In the genomic region with DNA sequence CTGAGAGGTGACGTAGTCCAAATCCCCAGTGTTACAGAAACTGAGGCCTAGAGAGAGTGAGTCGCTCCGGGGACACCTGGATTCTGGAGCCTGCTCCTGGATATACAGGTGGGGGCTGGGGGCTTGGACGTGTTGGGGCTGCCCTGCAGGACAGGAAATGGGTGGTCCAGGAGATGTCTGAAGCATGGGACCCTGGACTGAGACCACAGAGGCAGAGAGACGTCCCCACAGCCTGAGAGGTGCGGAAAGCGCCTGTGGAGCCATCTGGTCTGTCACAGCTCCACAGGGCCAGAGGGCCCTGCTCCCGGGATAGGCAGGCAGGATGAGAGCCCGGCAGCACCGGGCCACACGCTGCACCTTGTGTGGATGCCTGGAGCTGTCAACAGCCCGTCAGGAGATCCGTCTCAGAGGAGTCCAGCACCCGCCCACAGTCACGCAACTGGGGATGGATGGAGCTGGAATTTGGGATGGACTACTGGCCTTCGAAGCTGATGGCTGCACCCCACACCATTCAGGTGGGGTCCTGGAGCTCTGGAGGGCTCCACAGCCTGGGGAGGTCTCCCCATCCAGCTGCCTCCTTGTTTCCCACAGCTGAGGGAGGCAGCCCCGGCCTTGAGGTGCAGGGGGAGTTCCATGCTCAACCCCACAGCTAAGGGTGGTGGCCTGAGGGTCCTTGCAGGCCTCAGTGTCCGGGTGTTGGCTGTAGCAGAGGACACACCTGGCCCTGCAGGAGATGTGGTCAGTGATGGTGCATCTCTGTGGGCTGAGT, we compare ENCODE assay signal across 19 cellular contexts.
A peak's percentile ranks its signal among the peaks of the same experiment; 100 is the strongest.
DNase-seq lines count a peak whose midpoint lies in the region; ATAC-seq and TF ChIP-seq lines count a peak whose summit lies in the region.
"Had no signal": no experiment of that assay in that cellular context is flagged by ENCODE, and none has a peak within 500 bp of the region (broad histone marks: within the 10 kb centered on the region; RNA-seq: fewer than 3 reads in every experiment).

No MANE protein-coding gene starts in this region.

- H3K36me3 ChIP-seq in osteoblast (ENCODE audit: insufficient read depth, low read length) (no peaks in the 10 kb centered on the region), aorta (ENCODE audit: control insufficient read depth in 1 of 2, insufficient read depth in 2 of 2, low read length in 1 of 2) (no peaks in the 10 kb centered on the region)

- H3K79me2 ChIP-seq in osteoblast (ENCODE audit: insufficient read depth, low read length) = no peaks in the 10 kb centered on the region

- 92 to 95% methylated on average over 18 of the region's 18 CpGs for WGBS in aorta, 2 donors

- no peaks in the 10 kb centered on the region for H3K4me1 ChIP-seq in osteoblast (ENCODE audit: insufficient read depth, low read length)
- no peaks in the 10 kb centered on the region for H3K4me1 ChIP-seq in aorta (ENCODE audit: control insufficient read depth in 1 of 2, insufficient read depth in 2 of 2, low read length in 2 of 2)

- H3K4me1 Mint-ChIP-seq in natural killer cell = no peaks in the 10 kb centered on the region
- peaks cover 0 to 3% of the 10 kb centered on the region in 2 donors for H3K4me1 Mint-ChIP-seq in natural killer cell treated with Interleukin-12 subunit alpha and Interleukin-12 subunit beta and Interleukin-15 and Interleukin-18, amount 100 ng/mL, for 72 hours (ENCODE audit: low read depth in 2 of 2)
- no peaks in the 10 kb centered on the region for H3K4me1 Mint-ChIP-seq in activated CD8-positive, alpha-beta T cell treated with anti-CD3 and anti-CD28 coated beads for 36 hours (ENCODE audit: low read depth)
- H3K4me1 Mint-ChIP-seq: B cell had no signal

- TF ChIP-seq CTCF in natural killer cell (IDR thresholded peaks at IDR 0.05) (no peak), osteoblast (IDR thresholded peaks at IDR 0.05; ENCODE audit: extremely low read depth, low read depth, low read length) (no peak)
- no peak for TF ChIP-seq CTCF in activated CD8-positive, alpha-beta T cell treated with anti-CD3 and anti-CD28 coated beads for 36 hours (IDR thresholded peaks at IDR 0.05)

- H3K27ac ChIP-seq in osteoblast (ENCODE audit: low read depth, low read length) (no peak overlapping the region), aorta (ENCODE audit: low read depth in 1 of 2, low read length in 2 of 2) (no peak overlapping the region)

- CTCF ChIA-PET in activated CD8-positive, alpha-beta T cell treated with anti-CD3 and anti-CD28 coated beads for 36 hours (lab: Charles Lee) = no interaction called here

- no peak overlapping the region for H3K4me3 Mint-ChIP-seq in natural killer cell
- no peak overlapping the region for H3K4me3 Mint-ChIP-seq in natural killer cell treated with Interleukin-12 subunit alpha and Interleukin-12 subunit beta and Interleukin-15 and Interleukin-18, amount 100 ng/mL, for 72 hours
- H3K4me3 Mint-ChIP-seq in activated CD8-positive, alpha-beta T cell treated with anti-CD3 and anti-CD28 coated beads for 36 hours = no peak overlapping the region
- H3K4me3 Mint-ChIP-seq: B cell; CD4-positive, alpha-beta T cell had no signal

- no peaks in the 10 kb centered on the region for H3K9me3 Mint-ChIP-seq in natural killer cell
- no peaks in the 10 kb centered on the region for H3K9me3 Mint-ChIP-seq in natural killer cell treated with Interleukin-12 subunit alpha and Interleukin-12 subunit beta and Interleukin-15 and Interleukin-18, amount 100 ng/mL, for 72 hours
- no peaks in the 10 kb centered on the region for H3K9me3 Mint-ChIP-seq in activated CD8-positive, alpha-beta T cell treated with anti-CD3 and anti-CD28 coated beads for 36 hours
- H3K9me3 Mint-ChIP-seq: CD4-positive, alpha-beta T cell had no signal

- H3K9me3 ChIP-seq in osteoblast (ENCODE audit: low read depth, low read length) (no peaks in the 10 kb centered on the region), aorta (ENCODE audit: control insufficient read depth, low read length) (no peaks in the 10 kb centered on the region)

- H3K27me3 ChIP-seq in osteoblast (ENCODE audit: insufficient read depth, low read length) (no peaks in the 10 kb centered on the region), aorta (ENCODE audit: control insufficient read depth in 1 of 2, insufficient read depth in 2 of 2, low read length in 1 of 2) (no peaks in the 10 kb centered on the region)

- no peak overlapping the region for H3K27ac Mint-ChIP-seq in natural killer cell
- H3K27ac Mint-ChIP-seq in natural killer cell treated with Interleukin-12 subunit alpha and Interleukin-12 subunit beta and Interleukin-15 and Interleukin-18, amount 100 ng/mL, for 72 hours = no peak overlapping the region
- no peak overlapping the region for H3K27ac Mint-ChIP-seq in activated CD8-positive, alpha-beta T cell treated with anti-CD3 and anti-CD28 coated beads for 36 hours
- H3K27ac Mint-ChIP-seq: B cell; CD4-positive, alpha-beta T cell had no signal

- no peaks in the 10 kb centered on the region for H3K27me3 Mint-ChIP-seq in natural killer cell (ENCODE audit: low read depth in 2 of 2)
- no peaks in the 10 kb centered on the region for H3K27me3 Mint-ChIP-seq in natural killer cell treated with Interleukin-12 subunit alpha and Interleukin-12 subunit beta and Interleukin-15 and Interleukin-18, amount 100 ng/mL, for 72 hours
- no peaks in the 10 kb centered on the region for H3K27me3 Mint-ChIP-seq in activated CD8-positive, alpha-beta T cell treated with anti-CD3 and anti-CD28 coated beads for 36 hours
- H3K27me3 Mint-ChIP-seq: B cell; CD4-positive, alpha-beta T cell had no signal

- H3K4me3 ChIP-seq in osteoblast (ENCODE audit: insufficient read depth, low read length) (no peak overlapping the region), aorta (ENCODE audit: low read length in 2 of 2) (no peak overlapping the region)

- no peak overlapping the region for H2AFZ ChIP-seq in osteoblast (ENCODE audit: low read length)

- intact Hi-C loops in natural killer cell (cut with micrococcal nuclease) = no loop called here
- intact Hi-C loops in aorta (cut with DNase I) = no loop called here
- intact Hi-C loops in activated CD8-positive, alpha-beta T cell treated with anti-CD3 and anti-CD28 coated beads for 36 hours (cut with micrococcal nuclease) = no loop called here

- POLR2A ChIA-PET in activated CD8-positive, alpha-beta T cell treated with anti-CD3 and anti-CD28 coated beads for 36 hours (lab: Charles Lee) = interaction anchor here (0.6 kb wide), 1 partner anchor 44 kb away, joined by 3 read pairs; no protein-coding TSS in a partner anchor

- DNase-seq in natural killer cell (peak; percentile 11), ecto neural progenitor cell (ENCODE audit: low spot score) (peak; percentile 37), osteoblast (ENCODE audit: insufficient read length, low spot score, missing footprints) (peak; percentile 63), aorta (peak; percentile 23 to 55), DMS53 (lab: John Stamatoyannopoulos, UW) (no peak)
- DNase-seq in natural killer cell treated with Interleukin-12 subunit alpha and Interleukin-12 subunit beta and Interleukin-15 and Interleukin-18, amount 100 ng/mL, for 72 hours (ENCODE audit: low spot score) = no peak
- no peak for DNase-seq in activated CD8-positive, alpha-beta T cell treated with anti-CD3 and anti-CD28 coated beads for 36 hours
- DNase-seq: DMS79 treated with DMSO at 0.1 percent for 48 hours, GDM1, KG1, NCI-H1048, NCI-H146, NCI-H2107, NCI-H226, NCI-H526 treated with DMSO at 0.1 percent for 48 hours, RPMI8226 had no signal

- ATAC-seq in natural killer cell (no peak), aorta (ENCODE audit: low FRiP score) (no peak), SK-N-SH treated with all-trans-retinoic acid at 6 μM for 48 hours (no peak)
- no peak for ATAC-seq in natural killer cell treated with Interleukin-12 subunit alpha and Interleukin-12 subunit beta and Interleukin-15 and Interleukin-18, amount 100 ng/mL, for 72 hours
- ATAC-seq in activated CD8-positive, alpha-beta T cell treated with anti-CD3 and anti-CD28 coated beads for 36 hours = no peak

- H4K20me1 ChIP-seq in osteoblast (ENCODE audit: insufficient read depth, low read length) = no peaks in the 10 kb centered on the region

- H3K36me3 Mint-ChIP-seq in natural killer cell = no peaks in the 10 kb centered on the region
- H3K36me3 Mint-ChIP-seq in natural killer cell treated with Interleukin-12 subunit alpha and Interleukin-12 subunit beta and Interleukin-15 and Interleukin-18, amount 100 ng/mL, for 72 hours = no peaks in the 10 kb centered on the region
- H3K36me3 Mint-ChIP-seq in activated CD8-positive, alpha-beta T cell treated with anti-CD3 and anti-CD28 coated beads for 36 hours (ENCODE audit: low read depth) = no peaks in the 10 kb centered on the region

- no peak overlapping the region for H3K4me2 ChIP-seq in osteoblast (ENCODE audit: insufficient read depth, low read length)

TF ChIP-seq in SK-N-SH treated with all-trans-retinoic acid at 6 μM for 48 hours, 23 proteins besides CTCF, POLR2A, EP300 and RAD21:
- TF ChIP-seq ARNTL (CRISPR knock-in tag; IDR thresholded peaks at IDR 0.05; ENCODE audit: borderline replicate concordance, low read depth) = no peak
- no peak for TF ChIP-seq PPARA (CRISPR knock-in tag; IDR thresholded peaks at IDR 0.05; ENCODE audit: borderline replicate concordance)

Comparison
In these comparisons a context has a peak if more than half of its experiments do, and no peak if none do; other contexts are left out.
1. DNase-seq: peak in natural killer cell (single experiment), ecto neural progenitor cell (single experiment), osteoblast (single experiment) and aorta (2 of 2); none in natural killer cell treated with Interleukin-12 subunit alpha and Interleukin-12 subunit beta and Interleukin-15 and Interleukin-18, amount 100 ng/mL, for 72 hours (single experiment), DMS53 (single experiment) and activated CD8-positive, alpha-beta T cell treated with anti-CD3 and anti-CD28 coated beads for 36 hours (single experiment).